1 cellular context compared by ENCODE assay signal in genomic region chr16:8898660-8899318, GRCh38.
A peak's percentile ranks its signal among the peaks of the same experiment; 100 is the strongest.
TF ChIP-seq lines count a peak whose summit lies in the region.

No MANE protein-coding gene starts in this region.

TF ChIP-seq in GM12878, 131 proteins besides CTCF, POLR2A, EP300 and RAD21:
- TF ChIP-seq HDAC2 (IDR thresholded peaks at IDR 0.05) (no peak), PKNOX1 (IDR thresholded peaks at IDR 0.05) (peak; percentile 54), USF2 (IDR thresholded peaks at IDR 0.05; ENCODE audit: borderline replicate concordance, low read depth, low read length) (no peak)
